19 cellular contexts compared by ENCODE assay signal in genomic region chr17:74773414-74773813, GRCh38. TPM values are rescaled to one million over a fixed set of nuclear protein-coding genes. Genes with fewer than 3 reads are reported as not detected.
A peak's percentile ranks its signal among the peaks of the same experiment; 100 is the strongest.
DNase-seq lines count a peak whose midpoint lies in the region; ATAC-seq and TF ChIP-seq lines count a peak whose summit lies in the region.
"Had no signal": no experiment of that assay in that cellular context is flagged by ENCODE, and none has a peak within 500 bp of the region (broad histone marks: within the 10 kb centered on the region; RNA-seq: fewer than 3 reads in every experiment).

No MANE protein-coding gene starts in this region.

- intact Hi-C loops in activated T-helper 1 cell treated with anti-CD3 and anti-CD28 coated beads, Interleukin-12 subunit alpha, Interleukin-12 subunit beta, Interleukin-2, Interleukin-4 antibody, amounts not matched to agents 30 ng/mL and 10 ng/mL and 1 ng/mL, durations not matched to agents 14 hours and 24 hours and 36 hours (cut with micrococcal nuclease) = no loop called here

- peaks cover 52% of the 10 kb centered on the region for H3K36me3 ChIP-seq in mesodermal cell (ENCODE audit: control insufficient read depth, insufficient read depth, low read length)

- peaks cover 11% of the 10 kb centered on the region for H3K36me3 Mint-ChIP-seq in activated naive CD4-positive, alpha-beta T cell treated with anti-CD3 and anti-CD28 coated beads, Interleukin-2, amount 50 U/mL, for 24 hours
- H3K36me3 Mint-ChIP-seq in activated T-helper 1 cell treated with anti-CD3 and anti-CD28 coated beads, Interleukin-12 subunit alpha, Interleukin-12 subunit beta, Interleukin-2, Interleukin-4 antibody, amounts not matched to agents 30 ng/mL and 10 ng/mL and 1 ng/mL, durations not matched to agents 14 hours and 24 hours and 36 hours (ENCODE audit: low read depth) = peaks cover 48% of the 10 kb centered on the region
- H3K36me3 Mint-ChIP-seq in type B pancreatic cell = peaks cover 14% of the 10 kb centered on the region

- TF ChIP-seq CTCF in type B pancreatic cell (conservative IDR thresholded peaks at IDR 0.05) = no peak

- H3K4me3 Mint-ChIP-seq in activated naive CD4-positive, alpha-beta T cell treated with anti-CD3 and anti-CD28 coated beads, Interleukin-2, amount 50 U/mL, for 24 hours = no peak overlapping the region
- H3K4me3 Mint-ChIP-seq in activated T-helper 1 cell treated with anti-CD3 and anti-CD28 coated beads, Interleukin-12 subunit alpha, Interleukin-12 subunit beta, Interleukin-2, Interleukin-4 antibody, amounts not matched to agents 30 ng/mL and 10 ng/mL and 1 ng/mL, durations not matched to agents 14 hours and 24 hours and 36 hours = peak overlapping the region; percentile 77
- H3K4me3 Mint-ChIP-seq in type B pancreatic cell = peak overlapping the region; percentile 84
- H3K4me3 Mint-ChIP-seq: dendritic cell treated with granulocyte-macrophage colony-stimulating factor and Interleukin-4, amounts not matched to agents 40 ng/mL and 50 ng/mL, for 4 days had no signal

- H3K4me3 ChIP-seq in mesodermal cell (ENCODE audit: extremely low read depth, insufficient read depth, low read length, poor library complexity, severe bottlenecking) = no peak overlapping the region
- H3K4me3 ChIP-seq: esophagus muscularis mucosa, pancreas, spleen, vagina had no signal

- H3K27ac Mint-ChIP-seq in activated naive CD4-positive, alpha-beta T cell treated with anti-CD3 and anti-CD28 coated beads, Interleukin-2, amount 50 U/mL, for 24 hours = peak overlapping the region; percentile 53
- H3K27ac Mint-ChIP-seq in activated T-helper 1 cell treated with anti-CD3 and anti-CD28 coated beads, Interleukin-12 subunit alpha, Interleukin-12 subunit beta, Interleukin-2, Interleukin-4 antibody, amounts not matched to agents 30 ng/mL and 10 ng/mL and 1 ng/mL, durations not matched to agents 14 hours and 24 hours and 36 hours = peak overlapping the region; percentile 52
- H3K27ac Mint-ChIP-seq in type B pancreatic cell = no peak overlapping the region
- H3K27ac Mint-ChIP-seq: dendritic cell treated with granulocyte-macrophage colony-stimulating factor and Interleukin-4, amounts not matched to agents 40 ng/mL and 50 ng/mL, for 4 days had no signal

- peaks cover 54% of the 10 kb centered on the region for H3K4me1 Mint-ChIP-seq in activated naive CD4-positive, alpha-beta T cell treated with anti-CD3 and anti-CD28 coated beads, Interleukin-2, amount 50 U/mL, for 24 hours
- peaks cover 54% of the 10 kb centered on the region for H3K4me1 Mint-ChIP-seq in activated T-helper 1 cell treated with anti-CD3 and anti-CD28 coated beads, Interleukin-12 subunit alpha, Interleukin-12 subunit beta, Interleukin-2, Interleukin-4 antibody, amounts not matched to agents 30 ng/mL and 10 ng/mL and 1 ng/mL, durations not matched to agents 14 hours and 24 hours and 36 hours (ENCODE audit: low read depth)
- H3K4me1 Mint-ChIP-seq in type B pancreatic cell (ENCODE audit: unreplicated experiment) = peaks cover 36% of the 10 kb centered on the region

- 90 to 95% methylated on average over 6 of the region's 6 CpGs for WGBS in mesodermal cell (ENCODE audit: insufficient coverage in 2 of 2), 2 experiments

- peak overlapping the region; percentile 81 for H3K27ac ChIP-seq in mesodermal cell (ENCODE audit: low read depth, low read length, severe bottlenecking)
- H3K27ac ChIP-seq: esophagus muscularis mucosa, pancreas, vagina had no signal

- DNase-seq in activated naive CD4-positive, alpha-beta T cell treated with Interleukin-2 at 50 U/mL for 16 hours = no peak
- DNase-seq in activated T-helper 1 cell treated with anti-CD3 and anti-CD28 coated beads, Interleukin-12 subunit alpha, Interleukin-12 subunit beta, Interleukin-2, Interleukin-4 antibody, amounts not matched to agents 30 ng/mL and 10 ng/mL and 1 ng/mL, durations not matched to agents 14 hours and 24 hours and 36 hours (ENCODE audit: low spot score) = no peak
- no peak for DNase-seq in type B pancreatic cell (ENCODE audit: extremely low spot score, unreplicated experiment)
- no peak for DNase-seq in NCI-H2029 (lab: John Stamatoyannopoulos, UW)
- DNase-seq in NCI-H1694 treated with DMSO at 0.1 percent for 48 hours (lab: John Stamatoyannopoulos, UW) = no peak
- DNase-seq: activated CD4-positive, alpha-beta T cell treated with anti-CD3 and anti-CD28 coated beads for 1 hour; KBM-7; midbrain; NCI-H1105 treated with DMSO at 0.1 percent for 48 hours; NCI-H2227 treated with DMSO at 0.1 percent for 48 hours; spleen; T-helper 9 cell had no signal

- no peaks in the 10 kb centered on the region for H3K9me3 ChIP-seq in mesodermal cell (ENCODE audit: control insufficient read depth, low read length)
- H3K9me3 ChIP-seq: esophagus muscularis mucosa, pancreas, spleen, vagina had no signal

- H3K9me3 Mint-ChIP-seq in activated naive CD4-positive, alpha-beta T cell treated with anti-CD3 and anti-CD28 coated beads, Interleukin-2, amount 50 U/mL, for 24 hours = no peaks in the 10 kb centered on the region
- no peaks in the 10 kb centered on the region for H3K9me3 Mint-ChIP-seq in activated T-helper 1 cell treated with anti-CD3 and anti-CD28 coated beads, Interleukin-12 subunit alpha, Interleukin-12 subunit beta, Interleukin-2, Interleukin-4 antibody, amounts not matched to agents 30 ng/mL and 10 ng/mL and 1 ng/mL, durations not matched to agents 14 hours and 24 hours and 36 hours
- H3K9me3 Mint-ChIP-seq in type B pancreatic cell = no peaks in the 10 kb centered on the region
- H3K9me3 Mint-ChIP-seq: dendritic cell treated with granulocyte-macrophage colony-stimulating factor and Interleukin-4, amounts not matched to agents 40 ng/mL and 50 ng/mL, for 4 days had no signal

- H3K27me3 Mint-ChIP-seq in activated naive CD4-positive, alpha-beta T cell treated with anti-CD3 and anti-CD28 coated beads, Interleukin-2, amount 50 U/mL, for 24 hours = no peaks in the 10 kb centered on the region
- H3K27me3 Mint-ChIP-seq in activated T-helper 1 cell treated with anti-CD3 and anti-CD28 coated beads, Interleukin-12 subunit alpha, Interleukin-12 subunit beta, Interleukin-2, Interleukin-4 antibody, amounts not matched to agents 30 ng/mL and 10 ng/mL and 1 ng/mL, durations not matched to agents 14 hours and 24 hours and 36 hours (ENCODE audit: insufficient read depth) = no peaks in the 10 kb centered on the region
- no peaks in the 10 kb centered on the region for H3K27me3 Mint-ChIP-seq in type B pancreatic cell
- H3K27me3 Mint-ChIP-seq: dendritic cell treated with granulocyte-macrophage colony-stimulating factor and Interleukin-4, amounts not matched to agents 40 ng/mL and 50 ng/mL, for 4 days had no signal

- ATAC-seq in GM21381 (IDR thresholded peaks at IDR 0.05; ENCODE audit: unreplicated experiment) = no peak
- ATAC-seq: pancreas had no signal

- H3K4me1 ChIP-seq in mesodermal cell (ENCODE audit: control insufficient read depth, insufficient read depth, low read length, poor library complexity, severe bottlenecking) = peaks cover 28% of the 10 kb centered on the region

RNA-seq across cellular contexts. Expression of gene NAT9, which starts 2.7 kb away (rescaled TPM):
- total RNA-seq in activated T-helper 1 cell treated with anti-CD3 and anti-CD28 coated beads, Interleukin-12 subunit alpha, Interleukin-12 subunit beta, Interleukin-2, Interleukin-4 antibody, amounts not matched to agents 30 ng/mL and 10 ng/mL and 1 ng/mL, durations not matched to agents 14 hours and 24 hours and 36 hours = 69.0 and 70.8 TPM in 2 replicates
- polyA plus RNA-seq in mesodermal cell (2013, experiment 1 of 2) = 35.2 TPM
- 24.6 TPM for polyA plus RNA-seq in mesodermal cell (2013, experiment 2 of 2)
- total RNA-seq in type B pancreatic cell (ENCODE audit: low replicate concordance) = 54.7 and 67.2 TPM in 2 replicates

RNA-seq across cellular contexts. Expression of gene NHERF1, which starts 25.0 kb away (rescaled TPM):
- 142 and 153 TPM in 2 replicates for total RNA-seq in activated T-helper 1 cell treated with anti-CD3 and anti-CD28 coated beads, Interleukin-12 subunit alpha, Interleukin-12 subunit beta, Interleukin-2, Interleukin-4 antibody, amounts not matched to agents 30 ng/mL and 10 ng/mL and 1 ng/mL, durations not matched to agents 14 hours and 24 hours and 36 hours
- 178 TPM for polyA plus RNA-seq in mesodermal cell (2013, experiment 1 of 2)
- 224 TPM for polyA plus RNA-seq in mesodermal cell (2013, experiment 2 of 2)
- 86.9 and 157 TPM in 2 replicates for total RNA-seq in type B pancreatic cell (ENCODE audit: low replicate concordance)

RNA-seq across cellular contexts. Expression of gene RAB37, which starts 36.4 kb away (rescaled TPM):
- total RNA-seq in activated T-helper 1 cell treated with anti-CD3 and anti-CD28 coated beads, Interleukin-12 subunit alpha, Interleukin-12 subunit beta, Interleukin-2, Interleukin-4 antibody, amounts not matched to agents 30 ng/mL and 10 ng/mL and 1 ng/mL, durations not matched to agents 14 hours and 24 hours and 36 hours = 6.0 and 6.1 TPM in 2 replicates
- polyA plus RNA-seq in mesodermal cell (2013, experiment 1 of 2) = 11.7 TPM
- polyA plus RNA-seq in mesodermal cell (2013, experiment 2 of 2) = 16.4 TPM
- 3.4 and 4.2 TPM in 2 replicates for total RNA-seq in type B pancreatic cell (ENCODE audit: low replicate concordance)
